ENCODE assay signal across 16 cellular contexts in genomic region chr12:78002878-78003277, GRCh38.
A peak's percentile ranks its signal among the peaks of the same experiment; 100 is the strongest.
DNase-seq lines count a peak whose midpoint lies in the region; ATAC-seq and TF ChIP-seq lines count a peak whose summit lies in the region.
"Had no signal": no experiment of that assay in that cellular context is flagged by ENCODE, and none has a peak within 500 bp of the region (broad histone marks: within the 10 kb centered on the region; RNA-seq: fewer than 3 reads in every experiment).

No MANE protein-coding gene starts in this region.

- TF ChIP-seq CTCF in AG10803 (conservative IDR thresholded peaks at IDR 0.05; ENCODE audit: low read length): no peak
- peak; percentile 9 for TF ChIP-seq CTCF in GM13977 (IDR thresholded peaks at IDR 0.05; ENCODE audit: extremely low read depth, insufficient read depth, missing control alignments)
- peak; percentile 66 for TF ChIP-seq CTCF in chondrocyte (IDR thresholded peaks at IDR 0.05)
- TF ChIP-seq CTCF in foreskin keratinocyte (conservative IDR thresholded peaks at IDR 0.05): no peak

- H3K27me3 ChIP-seq in foreskin keratinocyte: no peaks in the 10 kb centered on the region

- no peak overlapping the region for H3K4me3 ChIP-seq in AG10803 (ENCODE audit: low read length)

- peaks cover 7% of the 10 kb centered on the region for H3K36me3 Mint-ChIP-seq in chondrocyte (ENCODE audit: low read depth)
- no peaks in the 10 kb centered on the region for H3K36me3 Mint-ChIP-seq in activated CD4-positive, alpha-beta T cell treated with anti-CD3 and anti-CD28 coated beads, Interleukin-2, amount 10 ng/mL, durations not matched to agents 7 days and 5 days (ENCODE audit: low read depth)
- H3K36me3 Mint-ChIP-seq: mesothelial cell of epicardium had no signal

- H3K4me3 Mint-ChIP-seq in chondrocyte (ENCODE audit: unreplicated experiment): no peak overlapping the region
- H3K4me3 Mint-ChIP-seq in activated CD4-positive, alpha-beta T cell treated with anti-CD3 and anti-CD28 coated beads, Interleukin-2, amount 10 ng/mL, durations not matched to agents 7 days and 5 days: no peak overlapping the region
- H3K4me3 Mint-ChIP-seq: activated T-cell treated with anti-CD3 and anti-CD28 coated beads, Interleukin-2, amount 50 U/mL, for 4 hours; mesothelial cell of epicardium; stimulated activated naive CD8-positive, alpha-beta T cell treated with anti-CD3 and anti-CD28 coated beads, Interleukin-15, amount 100 ng/mL, for 72 hours had no signal

- in situ Hi-C loops in GM13977 (cut with MboI; ENCODE audit: low pct_unique_long_range_greater_than_20kb, low sequenced_read_pairs, unreplicated experiment): no loop called here

- POLR2A ChIA-PET in activated CD4-positive, alpha-beta T cell treated with anti-CD3 and anti-CD28 coated beads, Interleukin-2, amount 10 ng/mL, durations not matched to agents 7 days and 5 days (lab: Charles Lee): no interaction called here

- H3K4me1 Mint-ChIP-seq in chondrocyte (ENCODE audit: low read depth): peaks cover 4% of the 10 kb centered on the region
- no peaks in the 10 kb centered on the region for H3K4me1 Mint-ChIP-seq in activated CD4-positive, alpha-beta T cell treated with anti-CD3 and anti-CD28 coated beads, Interleukin-2, amount 10 ng/mL, durations not matched to agents 7 days and 5 days
- H3K4me1 Mint-ChIP-seq: stimulated activated naive CD8-positive, alpha-beta T cell treated with anti-CD3 and anti-CD28 coated beads, Interleukin-15, amount 100 ng/mL, for 72 hours had no signal

- ATAC-seq in foreskin keratinocyte (no peak), GM21529 (IDR thresholded peaks at IDR 0.05; ENCODE audit: unreplicated experiment) (no peak)
- ATAC-seq: activated T-cell treated with anti-CD3 and anti-CD28 coated beads, Interleukin-2, amount 50 U/mL, for 4 hours; stimulated activated naive CD8-positive, alpha-beta T cell treated with anti-CD3 and anti-CD28 coated beads, Interleukin-15, amount 100 ng/mL, for 72 hours had no signal

- CTCF ChIA-PET in activated CD4-positive, alpha-beta T cell treated with anti-CD3 and anti-CD28 coated beads, Interleukin-2, amount 10 ng/mL, durations not matched to agents 7 days and 5 days (lab: Charles Lee): no interaction called here

- H3K27me3 Mint-ChIP-seq in chondrocyte (ENCODE audit: low read depth): no peaks in the 10 kb centered on the region
- H3K27me3 Mint-ChIP-seq in activated CD4-positive, alpha-beta T cell treated with anti-CD3 and anti-CD28 coated beads, Interleukin-2, amount 10 ng/mL, durations not matched to agents 7 days and 5 days: no peaks in the 10 kb centered on the region
- H3K27me3 Mint-ChIP-seq: stimulated activated naive CD8-positive, alpha-beta T cell treated with anti-CD3 and anti-CD28 coated beads, Interleukin-15, amount 100 ng/mL, for 72 hours had no signal

- no peaks in the 10 kb centered on the region for H3K9me3 Mint-ChIP-seq in chondrocyte (ENCODE audit: low read depth)
- no peaks in the 10 kb centered on the region for H3K9me3 Mint-ChIP-seq in activated CD4-positive, alpha-beta T cell treated with anti-CD3 and anti-CD28 coated beads, Interleukin-2, amount 10 ng/mL, durations not matched to agents 7 days and 5 days
- H3K9me3 Mint-ChIP-seq: activated T-cell treated with anti-CD3 and anti-CD28 coated beads, Interleukin-2, amount 50 U/mL, for 4 hours; mesothelial cell of epicardium had no signal

- H3K27ac ChIP-seq in foreskin keratinocyte: no peak overlapping the region

- no peak overlapping the region for H3K27ac Mint-ChIP-seq in chondrocyte (ENCODE audit: unreplicated experiment)
- no peak overlapping the region for H3K27ac Mint-ChIP-seq in activated CD4-positive, alpha-beta T cell treated with anti-CD3 and anti-CD28 coated beads, Interleukin-2, amount 10 ng/mL, durations not matched to agents 7 days and 5 days
- H3K27ac Mint-ChIP-seq: mesothelial cell of epicardium; stimulated activated naive CD8-positive, alpha-beta T cell treated with anti-CD3 and anti-CD28 coated beads, Interleukin-15, amount 100 ng/mL, for 72 hours had no signal

- no peaks in the 10 kb centered on the region for H3K4me1 ChIP-seq in foreskin keratinocyte
- H3K4me1 ChIP-seq: Caco-2 had no signal

- DNase-seq in AG10803 (ENCODE audit: low read depth) (peak; percentile 11), GM13977 (ENCODE audit: low spot score) (no peak), NCI-H446 treated with DMSO at 0.1 percent for 48 hours (lab: John Stamatoyannopoulos, UW) (peak; percentile 27), chondrocyte (ENCODE audit: low spot score) (no peak), foreskin keratinocyte (no peak)
- DNase-seq in stimulated activated naive CD4-positive, alpha-beta T cell (lab: John Stamatoyannopoulos, UW): no peak
- no peak for DNase-seq in activated CD4-positive, alpha-beta T cell treated with anti-CD3 and anti-CD28 coated beads, Interleukin-2, amount 10 ng/mL, durations not matched to agents 7 days and 5 days
- DNase-seq: activated CD4-positive, CD25-positive, alpha-beta regulatory T cell; activated T-cell treated with anti-CD3 and anti-CD28 coated beads, Interleukin-2, amount 50 U/mL, for 4 hours; Caco-2; MM.1S; Right ventricle myocardium superior; stimulated activated CD4-positive, alpha-beta T cell treated with anti-CD3 and anti-CD28 coated beads, Interleukin-4, amount 100 ng/mL, for 24 hours; stimulated activated naive CD8-positive, alpha-beta T cell treated with anti-CD3 and anti-CD28 coated beads, Interleukin-15, amount 100 ng/mL, for 72 hours had no signal

Comparison
In these comparisons a context has a peak if more than half of its experiments do, and no peak if none do; other contexts are left out.
1. DNase-seq: peak in AG10803 (single experiment) and NCI-H446 treated with DMSO at 0.1 percent for 48 hours (single experiment); none in GM13977 (single experiment), chondrocyte (single experiment), stimulated activated naive CD4-positive, alpha-beta T cell (0 of 6), foreskin keratinocyte (0 of 2) and activated CD4-positive, alpha-beta T cell treated with anti-CD3 and anti-CD28 coated beads, Interleukin-2, amount 10 ng/mL, durations not matched to agents 7 days and 5 days (single experiment).
2. CTCF ChIP-seq: peak in GM13977 (single experiment) and chondrocyte (single experiment); none in AG10803 (single experiment) and foreskin keratinocyte (single experiment).